32 cellular contexts compared by ENCODE assay signal in the genomic region with DNA sequence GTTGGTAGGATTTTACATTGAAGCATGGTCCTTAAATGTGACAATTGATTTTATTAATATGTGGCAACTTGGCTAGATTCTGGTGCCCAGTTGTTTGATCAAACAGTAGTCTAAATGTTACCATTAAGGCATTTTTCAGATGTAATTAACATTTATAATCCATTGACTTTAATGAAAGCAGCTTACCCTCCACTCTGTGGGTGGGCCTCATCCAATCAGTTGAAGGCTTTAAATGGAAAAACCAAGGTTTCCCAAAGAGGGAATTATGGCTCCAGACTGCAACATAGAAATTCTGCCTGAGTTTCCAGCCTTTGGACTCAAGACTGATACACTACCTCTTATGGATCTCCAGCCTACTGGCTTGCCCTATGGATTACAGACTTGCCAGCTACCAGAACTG.
DNase-seq lines count a peak whose midpoint lies in the region; ATAC-seq, FAIRE-seq and TF ChIP-seq lines count a peak whose summit lies in the region.
"Had no signal": no experiment of that assay in that cellular context is flagged by ENCODE, and none has a peak within 500 bp of the region (broad histone marks: within the 10 kb centered on the region; RNA-seq: fewer than 3 reads in every experiment).

No MANE protein-coding gene starts in this region.

- in situ Hi-C loops in K562 (cut with MboI), result no loop called here

- intact Hi-C loops in K562 (cut with micrococcal nuclease) (no loop called here), esophagus muscularis mucosa (cut with DNase I) (no loop called here), uterus (cut with DNase I; ENCODE audit: low total_unique reads) (no loop called here)

- no peak overlapping the region for H3K9ac ChIP-seq in K562 (ENCODE audit: insufficient read depth in 1 of 2, low read depth in 2 of 2, low read length in 2 of 2)
- H3K9ac ChIP-seq: BLaER1; BLaER1 treated with 17β-estradiol and CSF1 and Interleukin-3, amounts not matched to agents 10 nM and 100 nM had no signal

- H3K9me1 ChIP-seq in K562 (ENCODE audit: control insufficient read depth, insufficient read depth, low read length), result no peaks in the 10 kb centered on the region

- no peak for TF ChIP-seq CTCF in HEK293 (tag by site-specific recombination; IDR thresholded peaks at IDR 0.05)
- TF ChIP-seq CTCF in K562 (IDR thresholded peaks at IDR 0.05 in 2 of 3, conservative IDR thresholded peaks at IDR 0.05 in 1 of 3; ENCODE audit: insufficient read depth in 2 of 3, low read depth in 1 of 3, low read length in 3 of 3), result no peak
- TF ChIP-seq CTCF in esophagus muscularis mucosa (IDR thresholded peaks at IDR 0.05), result no peak
- TF ChIP-seq CTCF in RWPE1 (conservative IDR thresholded peaks at IDR 0.05; ENCODE audit: low read depth), result no peak
- TF ChIP-seq CTCF in uterus (IDR thresholded peaks at IDR 0.05), result no peak

- POLR2A ChIA-PET in HEK293 (lab: Yijun Ruan, JAX), result no interaction called here
- POLR2A ChIA-PET in K562 (lab: Yijun Ruan, JAX), result no interaction called here
- POLR2A ChIA-PET in RWPE1 (lab: Yijun Ruan, JAX; ENCODE audit: low non-redundant PET), result no interaction called here

- H3K27ac ChIP-seq in HEK293 (ENCODE audit: extremely low read depth, low read depth, low read length), result no peak overlapping the region
- H3K27ac ChIP-seq in K562 (ENCODE audit: extremely low read depth, low read depth, low read length), result no peak overlapping the region
- no peak overlapping the region for H3K27ac ChIP-seq in esophagus muscularis mucosa (replicated peaks in 1 of 4)
- no peak overlapping the region for H3K27ac ChIP-seq in RWPE1
- no peak overlapping the region for H3K27ac ChIP-seq in uterus
- H3K27ac ChIP-seq: 22Rv1; A549; BLaER1; BLaER1 treated with 17β-estradiol and CSF1 and Interleukin-3, amounts not matched to agents 10 nM and 100 nM; C4-2B had no signal

- TF ChIP-seq POLR2A in K562 (conservative IDR thresholded peaks at IDR 0.05) (no peak), esophagus muscularis mucosa (IDR thresholded peaks at IDR 0.05; ENCODE audit: low read depth) (no peak), uterus (IDR thresholded peaks at IDR 0.05) (no peak)

- H3K36me3 ChIP-seq in HEK293 (ENCODE audit: control insufficient read depth in 2 of 2, insufficient read depth in 1 of 2, low read length in 2 of 2) (no peaks in the 10 kb centered on the region), K562 (ENCODE audit: control insufficient read depth, insufficient read depth, low read length) (no peaks in the 10 kb centered on the region), esophagus muscularis mucosa (no peaks in the 10 kb centered on the region), uterus (no peaks in the 10 kb centered on the region)
- H3K36me3 ChIP-seq: BE2C; BLaER1; BLaER1 treated with 17β-estradiol and CSF1 and Interleukin-3, amounts not matched to agents 10 nM and 100 nM had no signal

- H3K4me1 ChIP-seq in HEK293 (ENCODE audit: control insufficient read depth, insufficient read depth, low read length) (no peaks in the 10 kb centered on the region), K562 (replicated peaks in 1 of 2; ENCODE audit: control insufficient read depth in 2 of 2, insufficient read depth in 2 of 2, low read length in 2 of 2) (no peaks in the 10 kb centered on the region), esophagus muscularis mucosa (no peaks in the 10 kb centered on the region), uterus (no peaks in the 10 kb centered on the region)
- H3K4me1 ChIP-seq: A549; BE2C; BLaER1; BLaER1 treated with 17β-estradiol and CSF1 and Interleukin-3, amounts not matched to agents 10 nM and 100 nM; Caco-2 had no signal

- FAIRE-seq in K562 (lab: Jason Lieb, UNC), result no peak
- FAIRE-seq: A549, D721Med had no signal

- no peaks in the 10 kb centered on the region for H3K79me2 ChIP-seq in K562 (ENCODE audit: control insufficient read depth, insufficient read depth, low read length)

- no peak for TF ChIP-seq RAD21 in K562 (CRISPR knock-in tag; conservative IDR thresholded peaks at IDR 0.05 in 1 of 2, IDR thresholded peaks at IDR 0.05 in 1 of 2)

- DNase-seq in K562 (ENCODE audit: extremely low read depth in 1 of 4, low spot score in 3 of 4) (no peak), esophagus muscularis mucosa (ENCODE audit: extremely low spot score) (peak; percentile 7), RWPE1 (ENCODE audit: low spot score) (no peak), uterus (no peak), islet precursor cell (no peak)
- DNase-seq: 8988T; ACHN; AML-193; BE2C; C1 segment of cervical spinal cord; Caco-2; Calu3; CD4-positive, alpha-beta memory T cell; CD4-positive, alpha-beta T cell; CD4-positive, CD25-positive, alpha-beta regulatory T cell; CD8-positive, alpha-beta memory T cell; CD8-positive, alpha-beta T cell; COR-L47; DMS 273 treated with DMSO at 0.1 percent for 48 hours; DMS153; DMS53; DMS79; DMS79 treated with DMSO at 0.1 percent for 48 hours; DND-41; EL had no signal

- no peak for ATAC-seq in K562
- ATAC-seq: A549; CD8-positive, alpha-beta T cell had no signal

- BruUV-seq in K562 (replicated peaks; lab: Mats Ljungman, UMichigan), result no TSS peak

- CTCF ChIA-PET in HEK293 (lab: Yijun Ruan, JAX), result interaction anchor here (0.5 kb wide), 1 partner anchor 19 kb away, joined by 3 read pairs; no protein-coding TSS in a partner anchor
- CTCF ChIA-PET in K562 (lab: Yijun Ruan, JAX; ENCODE audit: low intra/inter-chr PET ratio), result no interaction called here
- CTCF ChIA-PET in RWPE1 (lab: Yijun Ruan, JAX), result interaction anchor here (0.6 kb wide), 1 partner anchor 131 kb away, joined by 3 read pairs; no protein-coding TSS in a partner anchor

- H3K27me3 ChIP-seq in K562 (ENCODE audit: control insufficient read depth in 2 of 2, insufficient read depth in 2 of 2, low read length in 2 of 2) (no peaks in the 10 kb centered on the region), esophagus muscularis mucosa (peaks cover 0 to 9% (median 0%) of the 10 kb centered on the region in 4 donors), uterus (no peaks in the 10 kb centered on the region)
- H3K27me3 ChIP-seq: BE2C; BLaER1; BLaER1 treated with 17β-estradiol and CSF1 and Interleukin-3, amounts not matched to agents 10 nM and 100 nM had no signal

- H3K4me3 ChIP-seq in HEK293 (ENCODE audit: low read depth, low read length) (no peak overlapping the region), K562 (no peak overlapping the region), esophagus muscularis mucosa (no peak overlapping the region), uterus (no peak overlapping the region)
- H3K4me3 ChIP-seq: A549; BLaER1; BLaER1 treated with 17β-estradiol and CSF1 and Interleukin-3, amounts not matched to agents 10 nM and 100 nM had no signal

- TF ChIP-seq EP300 in K562 (IDR thresholded peaks at IDR 0.05; ENCODE audit: low read length), result no peak
- no peak for TF ChIP-seq EP300 in esophagus muscularis mucosa (IDR thresholded peaks at IDR 0.05)

- no peak overlapping the region for H3K4me2 ChIP-seq in K562 (ENCODE audit: insufficient read depth, low read length)
- H3K4me2 ChIP-seq: A549; BLaER1; BLaER1 treated with 17β-estradiol and CSF1 and Interleukin-3, amounts not matched to agents 10 nM and 100 nM had no signal

- no peak overlapping the region for H2AFZ ChIP-seq in K562 (ENCODE audit: low read depth, low read length)

- no peaks in the 10 kb centered on the region for H4K20me1 ChIP-seq in K562 (replicated peaks; ENCODE audit: control insufficient read depth, insufficient read depth, low read length)
- H4K20me1 ChIP-seq: BLaER1; BLaER1 treated with 17β-estradiol and CSF1 and Interleukin-3, amounts not matched to agents 10 nM and 100 nM had no signal

- no peaks in the 10 kb centered on the region for H3K9me3 ChIP-seq in HEK293 (ENCODE audit: control insufficient read depth, insufficient read depth, low read depth, low read length)
- H3K9me3 ChIP-seq in K562 (replicated peaks; ENCODE audit: control insufficient read depth, insufficient read depth, low read depth, low read length), result no peaks in the 10 kb centered on the region
- H3K9me3 ChIP-seq in esophagus muscularis mucosa, result no peaks in the 10 kb centered on the region
- no peaks in the 10 kb centered on the region for H3K9me3 ChIP-seq in uterus
- H3K9me3 ChIP-seq: A549; BE2C; BLaER1; BLaER1 treated with 17β-estradiol and CSF1 and Interleukin-3, amounts not matched to agents 10 nM and 100 nM; Caco-2 had no signal

TF ChIP-seq in HEK293, 187 proteins besides CTCF, POLR2A, EP300 and RAD21:
- TF ChIP-seq ZNF211 (tag by site-specific recombination; IDR thresholded peaks at IDR 0.05; ENCODE audit: low read depth) (no peak), ZNF302 (tag by site-specific recombination; IDR thresholded peaks at IDR 0.05; ENCODE audit: low read depth) (no peak), ZNF10 (tag by site-specific recombination; IDR thresholded peaks at IDR 0.05) (peak; percentile 75; the same call in 1 of the 2 replicates), ZNF660 (tag by site-specific recombination; IDR thresholded peaks at IDR 0.05) (no peak)
TF ChIP-seq in HEK293: peak in this region for 1.

TF ChIP-seq in K562, 482 proteins besides CTCF, POLR2A, EP300 and RAD21:
- no peak for TF ChIP-seq ETV6 (IDR thresholded peaks at IDR 0.05; ENCODE audit: borderline replicate concordance in 1 of 2, low read depth in 2 of 2, low read length in 1 of 2)
- no peak for TF ChIP-seq ETV6 (CRISPR knock-in tag; IDR thresholded peaks at IDR 0.05; ENCODE audit: borderline replicate concordance)
- TF ChIP-seq ZNF134 (CRISPR knock-in tag; conservative IDR thresholded peaks at IDR 0.05), result peak; percentile 77
